ENCODE assay signal across 19 cellular contexts in the genomic region with DNA sequence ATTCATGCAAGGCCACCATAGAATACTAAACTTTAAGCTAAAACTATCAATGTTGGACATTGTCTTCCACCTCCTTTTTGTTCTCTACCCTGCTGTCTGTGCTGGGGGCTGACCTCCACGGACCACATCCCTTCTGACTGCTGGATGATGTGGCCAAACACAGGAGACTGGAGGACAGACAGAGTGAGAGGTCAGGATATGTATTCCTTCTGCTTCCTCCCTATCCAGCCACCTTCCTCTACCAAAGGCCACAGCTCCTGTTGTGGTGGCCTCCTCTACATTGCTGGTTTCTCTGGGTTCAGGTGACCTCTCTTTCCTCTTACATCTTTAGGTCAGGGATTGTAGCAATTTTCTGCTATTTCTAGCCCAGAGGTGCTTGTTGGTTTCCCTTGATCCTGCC.
"Had no signal": no experiment of that assay in that cellular context is flagged by ENCODE, and none has a peak within 500 bp of the region (broad histone marks: within the 10 kb centered on the region; RNA-seq: fewer than 3 reads in every experiment).

No MANE protein-coding gene starts in this region.

- H3K4me3 ChIP-seq: adrenal gland, coronary artery, lower lobe of right lung, mucosa of descending colon, right atrium auricular region, stomach, thyroid gland, upper lobe of left lung had no signal

- H3K36me3 ChIP-seq: adrenal gland, lower lobe of right lung, right atrium auricular region, stomach, thyroid gland, upper lobe of left lung had no signal

- H3K4me1 ChIP-seq: adrenal gland, lower lobe of right lung, right atrium auricular region, thyroid gland, upper lobe of left lung had no signal

- H3K9me3 ChIP-seq: adrenal gland, lower lobe of right lung, mucosa of descending colon, right atrium auricular region, stomach, thyroid gland, upper lobe of left lung had no signal

- DNase-seq: activated CD4-positive, alpha-beta T cell treated with anti-CD3 and anti-CD28 coated beads for 4 hours; activated CD4-positive, alpha-beta T cell treated with anti-CD3 and anti-CD28 coated beads, Interleukin-2, amount 50 U/mL, for 4 hours; activated effector memory CD4-positive, alpha-beta T cell treated with anti-CD3 and anti-CD28 coated beads, Interleukin-2, amount 50 U/mL, for 16 hours; activated naive CD4-positive, alpha-beta T cell treated with anti-CD3 and anti-CD28 coated beads for 36 hours; activated naive CD8-positive, alpha-beta T cell treated with anti-CD3 and anti-CD28 coated beads for 36 hours; adrenal gland; aorta; lower lobe of right lung; mucosa of descending colon; stimulated activated CD4-positive, alpha-beta T cell treated with anti-CD3 and anti-CD28 coated beads, Interleukin-15, amount 100 ng/mL, for 24 hours; stimulated activated CD4-positive, alpha-beta T cell treated with anti-CD3 and anti-CD28 coated beads, Interleukin-2, amount 100 ng/mL, for 24 hours; stimulated activated naive B cell treated with anti-CD40 and anti-IgM and Interleukin-4, amounts not matched to agents 10 μg/mL and 1 μg/mL and 100 μg/mL, for 72 hours; stomach; thyroid gland; upper lobe of left lung had no signal

- H3K27ac ChIP-seq: adrenal gland, coronary artery, lower lobe of right lung, right atrium auricular region, stomach, thyroid gland, upper lobe of left lung had no signal

- ATAC-seq: left lobe of liver; lower lobe of right lung; natural killer cell treated with Interleukin-12 subunit alpha and Interleukin-12 subunit beta and Interleukin-15 and Interleukin-18, amount 100 ng/mL, for 72 hours; stimulated activated naive B cell treated with anti-CD40 and anti-IgM and Interleukin-4, amounts not matched to agents 10 μg/mL and 1 μg/mL and 100 μg/mL, for 72 hours had no signal

- H3K27me3 ChIP-seq: adrenal gland, right atrium auricular region, stomach, thyroid gland, upper lobe of left lung had no signal
